ENCODE assay signal across 22 cellular contexts in the genomic region with DNA sequence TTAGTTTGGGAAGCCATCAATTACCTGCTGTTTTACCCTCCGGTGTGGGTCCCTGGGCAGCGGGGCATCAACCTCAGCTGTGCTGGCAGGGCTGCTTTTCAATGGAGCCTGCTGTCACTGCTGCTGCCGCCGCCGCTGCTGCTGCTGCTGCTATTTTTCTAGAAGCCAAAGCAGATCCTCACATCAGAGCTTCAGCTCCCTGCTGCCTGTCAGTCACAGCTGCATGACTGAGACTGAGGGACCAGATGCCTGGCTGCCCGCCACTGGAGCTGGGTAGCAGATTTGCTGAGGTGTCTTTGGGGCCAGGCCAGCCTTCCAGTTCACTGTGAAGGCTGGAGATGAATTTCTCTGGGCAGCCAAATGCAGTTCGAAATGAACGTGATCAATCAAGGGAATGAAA.
DNase-seq lines count a peak whose midpoint lies in the region; ATAC-seq and TF ChIP-seq lines count a peak whose summit lies in the region.
"Had no signal": no experiment of that assay in that cellular context is flagged by ENCODE, and none has a peak within 500 bp of the region (broad histone marks: within the 10 kb centered on the region; RNA-seq: fewer than 3 reads in every experiment).

No MANE protein-coding gene starts in this region.

- H3K36me3 ChIP-seq in heart left ventricle = no peaks in the 10 kb centered on the region
- H3K36me3 ChIP-seq: ascending aorta had no signal

- H3K27me3 Mint-ChIP-seq in activated naive CD4-positive, alpha-beta T cell treated with anti-CD3 and anti-CD28 coated beads for 36 hours (ENCODE audit: low read depth) = no peaks in the 10 kb centered on the region
- H3K27me3 Mint-ChIP-seq: CD4-positive, alpha-beta T cell; natural killer cell treated with Interleukin-12 subunit alpha and Interleukin-12 subunit beta and Interleukin-15 and Interleukin-18, amount 100 ng/mL, for 72 hours; T-helper 17 cell had no signal

- DNase-seq in ELF-1 (ENCODE audit: low read depth, low spot score) = peak; percentile 6
- peak; percentile 11 for DNase-seq in SK-N-DZ (ENCODE audit: low spot score)
- DNase-seq in heart left ventricle = peak; percentile 38 to 82 (median 65)
- DNase-seq in pons (ENCODE audit: low spot score) = peak; percentile 77
- DNase-seq in activated naive CD4-positive, alpha-beta T cell treated with anti-CD3 and anti-CD28 coated beads for 36 hours = no peak
- DNase-seq in NCI-H2107 (lab: John Stamatoyannopoulos, UW) = no peak
- DNase-seq in left lobe of liver (ENCODE audit: low spot score) = no peak
- DNase-seq: activated CD4-positive, alpha-beta T cell treated with anti-CD3 and anti-CD28 coated beads, Interleukin-2, amount 50 U/mL, for 48 hours; activated T-cell treated with anti-CD3 and anti-CD28 coated beads for 4 hours; CD4-positive, alpha-beta T cell; endodermal cell; mesendoderm; NCI-H187 treated with DMSO at 0.1 percent for 48 hours; NCI-H524 treated with DMSO at 0.1 percent for 48 hours; SIG-M5; stimulated activated CD4-positive, alpha-beta T cell treated with anti-CD3 and anti-CD28 coated beads, Interleukin-15, amount 100 ng/mL, for 24 hours; T-helper 17 cell had no signal

- no peak overlapping the region for H3K27ac Mint-ChIP-seq in activated naive CD4-positive, alpha-beta T cell treated with anti-CD3 and anti-CD28 coated beads for 36 hours
- H3K27ac Mint-ChIP-seq: CD4-positive, alpha-beta T cell; endodermal cell; natural killer cell treated with Interleukin-12 subunit alpha and Interleukin-12 subunit beta and Interleukin-15 and Interleukin-18, amount 100 ng/mL, for 72 hours; stimulated activated effector memory CD8-positive, alpha-beta T cell treated with anti-CD3 and anti-CD28 coated beads, Interleukin-12 subunit alpha, Interleukin-12 subunit beta, amount 100 ng/mL, for 72 hours; T-helper 17 cell; WTC11 had no signal

- H3K27ac ChIP-seq in heart left ventricle = no peak overlapping the region
- H3K27ac ChIP-seq: ascending aorta had no signal

- H3K4me3 Mint-ChIP-seq in activated naive CD4-positive, alpha-beta T cell treated with anti-CD3 and anti-CD28 coated beads for 36 hours = no peak overlapping the region
- H3K4me3 Mint-ChIP-seq: CD4-positive, alpha-beta T cell; endodermal cell; natural killer cell treated with Interleukin-12 subunit alpha and Interleukin-12 subunit beta and Interleukin-15 and Interleukin-18, amount 100 ng/mL, for 72 hours; stimulated activated effector memory CD8-positive, alpha-beta T cell treated with anti-CD3 and anti-CD28 coated beads, Interleukin-12 subunit alpha, Interleukin-12 subunit beta, amount 100 ng/mL, for 72 hours; T-helper 17 cell; WTC11 had no signal

- CTCF ChIA-PET in activated naive CD4-positive, alpha-beta T cell treated with anti-CD3 and anti-CD28 coated beads for 36 hours (lab: Charles Lee) = no interaction called here

- TF ChIP-seq CTCF in heart left ventricle (IDR thresholded peaks at IDR 0.05) = no peak

- no peak for TF ChIP-seq POLR2A in heart left ventricle (IDR thresholded peaks at IDR 0.05)

- no peaks in the 10 kb centered on the region for H3K4me1 ChIP-seq in heart left ventricle
- H3K4me1 ChIP-seq: ascending aorta had no signal

- no peaks in the 10 kb centered on the region for H3K27me3 ChIP-seq in heart left ventricle
- H3K27me3 ChIP-seq: ascending aorta had no signal

- H3K4me3 ChIP-seq in heart left ventricle = no peak overlapping the region
- H3K4me3 ChIP-seq: ascending aorta had no signal

- H3K36me3 Mint-ChIP-seq in activated naive CD4-positive, alpha-beta T cell treated with anti-CD3 and anti-CD28 coated beads for 36 hours (ENCODE audit: low read depth) = no peaks in the 10 kb centered on the region
- H3K36me3 Mint-ChIP-seq: natural killer cell treated with Interleukin-12 subunit alpha and Interleukin-12 subunit beta and Interleukin-15 and Interleukin-18, amount 100 ng/mL, for 72 hours; stimulated activated effector memory CD8-positive, alpha-beta T cell treated with anti-CD3 and anti-CD28 coated beads, Interleukin-12 subunit alpha, Interleukin-12 subunit beta, amount 100 ng/mL, for 72 hours had no signal

- no peaks in the 10 kb centered on the region for H3K4me1 Mint-ChIP-seq in activated naive CD4-positive, alpha-beta T cell treated with anti-CD3 and anti-CD28 coated beads for 36 hours (ENCODE audit: low read depth)
- H3K4me1 Mint-ChIP-seq: endodermal cell; stimulated activated effector memory CD8-positive, alpha-beta T cell treated with anti-CD3 and anti-CD28 coated beads, Interleukin-12 subunit alpha, Interleukin-12 subunit beta, amount 100 ng/mL, for 72 hours; T-helper 17 cell; WTC11 had no signal

- intact Hi-C loops in heart left ventricle (cut with DNase I) = no loop called here
- intact Hi-C loops in activated naive CD4-positive, alpha-beta T cell treated with anti-CD3 and anti-CD28 coated beads for 36 hours (cut with micrococcal nuclease) = no loop called here

- ATAC-seq in heart left ventricle (peak in 3 of 4 donors; percentile 75 to 84 (median 77)), left lobe of liver (no peak), HG03095 (IDR thresholded peaks at IDR 0.05; ENCODE audit: unreplicated experiment) (no peak)
- ATAC-seq: natural killer cell treated with Interleukin-12 subunit alpha and Interleukin-12 subunit beta and Interleukin-15 and Interleukin-18, amount 100 ng/mL, for 72 hours; stimulated activated effector memory CD8-positive, alpha-beta T cell treated with anti-CD3 and anti-CD28 coated beads, Interleukin-12 subunit alpha, Interleukin-12 subunit beta, amount 100 ng/mL, for 72 hours; T-helper 17 cell; WTC11 had no signal

- peaks cover 0 to 5% (median 0%) of the 10 kb centered on the region in 12 donors for H3K9me3 ChIP-seq in heart left ventricle
- H3K9me3 ChIP-seq: ascending aorta had no signal

- H3K9me3 Mint-ChIP-seq in activated naive CD4-positive, alpha-beta T cell treated with anti-CD3 and anti-CD28 coated beads for 36 hours = no peaks in the 10 kb centered on the region
- H3K9me3 Mint-ChIP-seq: CD4-positive, alpha-beta T cell; natural killer cell treated with Interleukin-12 subunit alpha and Interleukin-12 subunit beta and Interleukin-15 and Interleukin-18, amount 100 ng/mL, for 72 hours; stimulated activated effector memory CD8-positive, alpha-beta T cell treated with anti-CD3 and anti-CD28 coated beads, Interleukin-12 subunit alpha, Interleukin-12 subunit beta, amount 100 ng/mL, for 72 hours; WTC11 had no signal

- WGBS in heart left ventricle, 4 donors = 63 to 74% (median 66%) methylated on average over 5 to 8 of the region's 8 CpGs

Comparison
In these comparisons a context has a peak if more than half of its experiments do, and no peak if none do; other contexts are left out.
1. DNase-seq: peak in ELF-1 (single experiment), SK-N-DZ (single experiment), heart left ventricle (5 of 5) and pons (single experiment); none in activated naive CD4-positive, alpha-beta T cell treated with anti-CD3 and anti-CD28 coated beads for 36 hours (single experiment), NCI-H2107 (single experiment) and left lobe of liver (single experiment).
2. ATAC-seq: peak in heart left ventricle (3 of 4); none in left lobe of liver (single experiment) and HG03095 (single experiment).